1 cellular context compared by ENCODE assay signal in the genomic region with DNA sequence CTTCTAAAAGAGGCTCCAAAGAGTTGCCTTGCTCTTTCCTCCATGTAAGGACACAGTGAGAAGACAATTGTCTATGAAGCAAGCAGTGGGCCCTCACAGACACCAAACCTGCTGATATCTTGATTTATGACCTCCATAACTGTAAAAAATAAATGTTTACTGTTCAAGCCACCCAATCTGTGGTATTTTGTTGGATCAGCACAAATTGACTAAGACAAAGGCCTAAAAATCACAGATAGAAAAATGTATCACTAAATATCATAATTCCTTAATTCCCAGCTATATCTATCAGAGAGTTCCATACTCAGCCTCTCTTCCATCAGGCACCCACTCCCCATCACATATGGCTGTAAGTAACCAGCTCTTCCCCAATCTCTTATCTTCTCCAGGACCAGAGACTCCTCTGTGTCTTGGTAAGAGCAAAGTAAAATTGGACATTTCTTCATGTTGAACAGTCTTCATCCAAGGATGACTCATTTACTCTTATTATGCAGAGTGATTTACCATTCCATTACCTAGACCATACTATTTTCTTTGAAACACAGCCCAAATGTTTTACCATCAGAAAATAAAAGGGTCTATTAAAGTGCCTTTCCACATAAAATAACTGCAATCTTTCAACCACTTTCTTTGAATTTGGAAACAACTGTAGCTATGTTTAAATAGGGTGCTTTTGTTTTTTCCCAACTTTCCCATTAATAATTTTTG.
TF ChIP-seq lines count a peak whose summit lies in the region.

No MANE protein-coding gene starts in this region.

TF ChIP-seq in SK-N-SH treated with all-trans-retinoic acid at 6 μM for 48 hours, 23 proteins besides CTCF, POLR2A, EP300 and RAD21 (continued from another document):
- TF ChIP-seq ZC3H10 (CRISPR knock-in tag; IDR thresholded peaks at IDR 0.05) (no peak), ZFP30 (CRISPR knock-in tag; IDR thresholded peaks at IDR 0.05) (no peak), ZNF565 (CRISPR knock-in tag; conservative IDR thresholded peaks at IDR 0.05; ENCODE audit: low read depth) (no peak), ISL1 (CRISPR knock-in tag; IDR thresholded peaks at IDR 0.05) (peak; percentile 83), GLIS3 (CRISPR knock-in tag; IDR thresholded peaks at IDR 0.05) (no peak), ZNF70 (CRISPR knock-in tag; IDR thresholded peaks at IDR 0.05) (no peak), SNAI2 (CRISPR knock-in tag; IDR thresholded peaks at IDR 0.05) (no peak), PPARA (CRISPR knock-in tag; IDR thresholded peaks at IDR 0.05; ENCODE audit: borderline replicate concordance) (no peak)
- TF ChIP-seq, protein P1, sequence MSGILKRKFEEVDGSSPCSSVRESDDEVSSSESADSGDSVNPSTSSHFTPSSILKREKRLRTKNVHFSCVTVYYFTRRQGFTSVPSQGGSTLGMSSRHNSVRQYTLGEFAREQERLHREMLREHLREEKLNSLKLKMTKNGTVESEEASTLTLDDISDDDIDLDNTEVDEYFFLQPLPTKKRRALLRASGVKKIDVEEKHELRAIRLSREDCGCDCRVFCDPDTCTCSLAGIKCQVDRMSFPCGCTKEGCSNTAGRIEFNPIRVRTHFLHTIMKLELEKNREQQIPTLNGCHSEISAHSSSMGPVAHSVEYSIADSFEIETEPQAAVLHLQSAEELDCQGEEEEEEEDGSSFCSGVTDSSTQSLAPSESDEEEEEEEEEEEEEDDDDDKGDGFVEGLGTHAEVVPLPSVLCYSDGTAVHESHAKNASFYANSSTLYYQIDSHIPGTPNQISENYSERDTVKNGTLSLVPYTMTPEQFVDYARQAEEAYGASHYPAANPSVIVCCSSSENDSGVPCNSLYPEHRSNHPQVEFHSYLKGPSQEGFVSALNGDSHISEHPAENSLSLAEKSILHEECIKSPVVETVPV (CRISPR knock-in tag; IDR thresholded peaks at IDR 0.05), result no peak
- TF ChIP-seq, protein P2, sequence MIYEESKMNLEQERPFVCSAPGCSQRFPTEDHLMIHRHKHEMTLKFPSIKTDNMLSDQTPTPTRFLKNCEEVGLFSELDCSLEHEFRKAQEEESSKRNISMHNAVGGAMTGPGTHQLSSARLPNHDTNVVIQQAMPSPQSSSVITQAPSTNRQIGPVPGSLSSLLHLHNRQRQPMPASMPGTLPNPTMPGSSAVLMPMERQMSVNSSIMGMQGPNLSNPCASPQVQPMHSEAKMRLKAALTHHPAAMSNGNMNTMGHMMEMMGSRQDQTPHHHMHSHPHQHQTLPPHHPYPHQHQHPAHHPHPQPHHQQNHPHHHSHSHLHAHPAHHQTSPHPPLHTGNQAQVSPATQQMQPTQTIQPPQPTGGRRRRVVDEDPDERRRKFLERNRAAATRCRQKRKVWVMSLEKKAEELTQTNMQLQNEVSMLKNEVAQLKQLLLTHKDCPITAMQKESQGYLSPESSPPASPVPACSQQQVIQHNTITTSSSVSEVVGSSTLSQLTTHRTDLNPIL (CRISPR knock-in tag; IDR thresholded peaks at IDR 0.05; ENCODE audit: low read depth), result no peak
